ENCODE assay signal across 11 cellular contexts in genomic region chr22:50470491-50470890, GRCh38. TPM values are rescaled to one million over a fixed set of nuclear protein-coding genes. Genes with fewer than 3 reads are reported as not detected.
DNase-seq lines count a peak whose midpoint lies in the region; ATAC-seq and TF ChIP-seq lines count a peak whose summit lies in the region.
"Had no signal": no experiment of that assay in that cellular context is flagged by ENCODE, and none has a peak within 500 bp of the region (broad histone marks: within the 10 kb centered on the region; RNA-seq: fewer than 3 reads in every experiment).

No MANE protein-coding gene starts in this region.

- intact Hi-C loops in PC-3 (cut with micrococcal nuclease) = no loop called here

- peaks cover 74% of the 10 kb centered on the region for H3K4me1 Mint-ChIP-seq in stimulated activated effector memory CD8-positive, alpha-beta T cell treated with anti-CD3 and anti-CD28 coated beads, Interleukin-12 subunit alpha, Interleukin-12 subunit beta, amount 100 ng/mL, for 72 hours

- H3K4me2 ChIP-seq in PC-3 (ENCODE audit: low read length) = peak overlapping the region; percentile 43

- 0 out of 2 replicates have a peak overlapping the region, but pooled peaks have one; percentile 16 for H3K27ac ChIP-seq in PC-3 (ENCODE audit: low read length)

- H3K4me3 Mint-ChIP-seq in stimulated activated effector memory CD8-positive, alpha-beta T cell treated with anti-CD3 and anti-CD28 coated beads, Interleukin-12 subunit alpha, Interleukin-12 subunit beta, amount 100 ng/mL, for 72 hours = peak overlapping the region; percentile 88

- no peak overlapping the region for H3K9ac ChIP-seq in PC-3 (ENCODE audit: low read length)
- H3K9ac ChIP-seq in endocrine pancreas (ENCODE audit: control insufficient read depth, insufficient read depth, low read length) = peak overlapping the region; percentile 34

- DNase-seq in PC-3 (no peak), EL (no peak)
- peak in 1 of 2 donors; percentile 64 for DNase-seq in stimulated activated effector memory CD8-positive, alpha-beta T cell treated with anti-CD3 and anti-CD28 coated beads, Interleukin-12 subunit alpha, Interleukin-12 subunit beta, amount 100 ng/mL, for 72 hours (ENCODE audit: low spot score in 2 of 2)

- CTCF ChIA-PET in PC-3 (lab: Charles Lee) = no interaction called here

- TF ChIP-seq CTCF in PC-3 (conservative IDR thresholded peaks at IDR 0.05; ENCODE audit: low read depth, low read length) = no peak

- H3K9me3 ChIP-seq in PC-3 (ENCODE audit: low read length) (no peaks in the 10 kb centered on the region), endocrine pancreas (ENCODE audit: control insufficient read depth, low read length) (no peaks in the 10 kb centered on the region)
- H3K9me3 ChIP-seq: gastroesophageal sphincter had no signal

- peaks cover 58% of the 10 kb centered on the region for H3K79me2 ChIP-seq in PC-3 (ENCODE audit: low read length)

- H3K9me2 ChIP-seq in PC-3 (replicated peaks; ENCODE audit: low read length) = no peaks in the 10 kb centered on the region

- H3K36me3 ChIP-seq in PC-3 (ENCODE audit: low read depth, low read length) (no peaks in the 10 kb centered on the region; the same call in none of the 2 replicates), endocrine pancreas (ENCODE audit: control insufficient read depth, insufficient read depth, low read length) (peaks cover 11% of the 10 kb centered on the region)

- H4K20me1 ChIP-seq in PC-3 (ENCODE audit: low read length) = peaks cover 48% of the 10 kb centered on the region

- no peaks in the 10 kb centered on the region for H3F3A ChIP-seq in PC-3 (ENCODE audit: low read length, unreplicated experiment)

- peaks cover 41% of the 10 kb centered on the region for H3K36me3 Mint-ChIP-seq in stimulated activated effector memory CD8-positive, alpha-beta T cell treated with anti-CD3 and anti-CD28 coated beads, Interleukin-12 subunit alpha, Interleukin-12 subunit beta, amount 100 ng/mL, for 72 hours

- H3K4me3 ChIP-seq in PC-3 (ENCODE audit: low read length) = no peak overlapping the region
- no peak overlapping the region for H3K4me3 ChIP-seq in endocrine pancreas (ENCODE audit: control insufficient read depth, insufficient read depth, low read length)
- H3K4me3 ChIP-seq: gastroesophageal sphincter had no signal

- H3K27me3 ChIP-seq in PC-3 (ENCODE audit: low read length) (no peaks in the 10 kb centered on the region), endocrine pancreas (ENCODE audit: control insufficient read depth, insufficient read depth, low read length) (no peaks in the 10 kb centered on the region)
- H3K27me3 ChIP-seq: gastroesophageal sphincter had no signal

- POLR2A ChIA-PET in PC-3 (lab: Charles Lee; ENCODE audit: unreplicated experiment) = no interaction called here

- H2AFZ ChIP-seq in PC-3 (ENCODE audit: low read length) = no peak overlapping the region

- H3K4me1 ChIP-seq in PC-3 (ENCODE audit: insufficient read depth, low read length) (peaks cover 32% of the 10 kb centered on the region), endocrine pancreas (ENCODE audit: control insufficient read depth, insufficient read depth, low read length) (no peaks in the 10 kb centered on the region)

- no peaks in the 10 kb centered on the region for H3K9me3 Mint-ChIP-seq in stimulated activated effector memory CD8-positive, alpha-beta T cell treated with anti-CD3 and anti-CD28 coated beads, Interleukin-12 subunit alpha, Interleukin-12 subunit beta, amount 100 ng/mL, for 72 hours

- ATAC-seq in GM21423 (IDR thresholded peaks at IDR 0.05; ENCODE audit: unreplicated experiment) (peak; percentile 1), PC-3 (no peak), HG03520 (IDR thresholded peaks at IDR 0.05; ENCODE audit: unreplicated experiment) (no peak), GM18870 (IDR thresholded peaks at IDR 0.05; ENCODE audit: unreplicated experiment) (no peak), HG02678 (IDR thresholded peaks at IDR 0.05; ENCODE audit: unreplicated experiment) (no peak)
- ATAC-seq in stimulated activated effector memory CD8-positive, alpha-beta T cell treated with anti-CD3 and anti-CD28 coated beads, Interleukin-12 subunit alpha, Interleukin-12 subunit beta, amount 100 ng/mL, for 72 hours = no peak
- ATAC-seq: gastroesophageal sphincter, SK-N-SH treated with all-trans-retinoic acid at 6 μM for 48 hours had no signal

- H3K27ac Mint-ChIP-seq in stimulated activated effector memory CD8-positive, alpha-beta T cell treated with anti-CD3 and anti-CD28 coated beads, Interleukin-12 subunit alpha, Interleukin-12 subunit beta, amount 100 ng/mL, for 72 hours = peak overlapping the region; percentile 93
- H3K27ac Mint-ChIP-seq: progenitor cell of endocrine pancreas had no signal

- BruUV-seq in PC-3 (replicated peaks; lab: Mats Ljungman, UMichigan) = no TSS peak

RNA-seq across cellular contexts. Expression of gene SBF1, which starts 4.3 kb away (rescaled TPM):
- 48.5 and 67.1 TPM in 2 replicates for total RNA-seq in PC-3 (2014; rRNA removed)

RNA-seq across cellular contexts. Expression of gene ADM2, which starts 10.9 kb away (rescaled TPM):
- 0.98 and 1.8 TPM in 2 replicates for total RNA-seq in PC-3 (2014; rRNA removed)

RNA-seq across cellular contexts. Expression of gene MIOX, which starts 16.2 kb away (rescaled TPM):
- not detected in 2 replicates for total RNA-seq in PC-3 (2014; rRNA removed)
- total RNA-seq: gastroesophageal sphincter had no signal

RNA-seq across cellular contexts. Expression of gene LMF2, which starts 37.0 kb away (rescaled TPM):
- 42.4 and 52.2 TPM in 2 replicates for total RNA-seq in PC-3 (2014; rRNA removed)

RNA-seq across cellular contexts. Expression of gene NCAPH2, which starts 37.5 kb away (rescaled TPM):
- total RNA-seq in PC-3 (2014; rRNA removed) = 75.4 and 92.1 TPM in 2 replicates
